In the genomic region with DNA sequence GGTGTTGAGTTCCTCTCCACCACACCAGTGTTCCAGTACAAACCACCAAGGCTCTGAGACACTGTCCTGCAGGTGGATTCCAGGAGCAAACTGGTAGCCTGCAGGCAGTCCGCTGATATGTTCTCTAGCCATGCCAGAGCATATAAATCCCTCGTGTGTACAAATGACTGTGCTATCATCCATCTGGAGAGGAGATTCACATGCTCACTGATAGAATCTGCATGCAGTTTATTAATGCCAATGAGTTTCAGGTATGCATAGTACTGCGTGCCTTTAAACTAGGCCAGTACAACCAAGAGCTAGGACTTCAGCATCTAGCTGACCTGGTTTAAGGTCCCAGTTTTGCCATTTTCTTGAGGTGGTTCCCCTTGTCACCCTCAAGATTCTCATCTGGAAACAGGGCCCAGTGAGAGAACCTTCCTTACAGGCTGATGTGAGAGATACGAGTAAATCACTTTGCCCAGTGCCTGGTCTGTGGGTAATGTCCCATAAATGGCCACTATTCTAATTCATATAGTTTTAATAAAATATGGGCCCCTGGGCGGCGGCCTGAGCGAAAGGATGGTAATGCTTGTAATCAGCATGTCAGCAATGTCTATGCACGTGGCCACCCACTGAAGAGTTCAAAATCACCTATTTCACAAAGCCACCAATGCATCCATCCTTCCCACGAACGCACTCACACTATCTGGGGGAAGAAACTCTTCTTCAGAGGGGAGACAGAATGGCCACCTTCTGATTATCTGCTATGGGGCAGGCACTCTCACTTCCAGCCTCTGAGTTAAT, we compare ENCODE assay signal across 1 cellular context.
TF ChIP-seq lines count a peak whose summit lies in the region.

No MANE protein-coding gene starts in this region.

TF ChIP-seq in HepG2, 621 proteins besides CTCF, POLR2A, EP300 and RAD21:
- TF ChIP-seq, protein P1, sequence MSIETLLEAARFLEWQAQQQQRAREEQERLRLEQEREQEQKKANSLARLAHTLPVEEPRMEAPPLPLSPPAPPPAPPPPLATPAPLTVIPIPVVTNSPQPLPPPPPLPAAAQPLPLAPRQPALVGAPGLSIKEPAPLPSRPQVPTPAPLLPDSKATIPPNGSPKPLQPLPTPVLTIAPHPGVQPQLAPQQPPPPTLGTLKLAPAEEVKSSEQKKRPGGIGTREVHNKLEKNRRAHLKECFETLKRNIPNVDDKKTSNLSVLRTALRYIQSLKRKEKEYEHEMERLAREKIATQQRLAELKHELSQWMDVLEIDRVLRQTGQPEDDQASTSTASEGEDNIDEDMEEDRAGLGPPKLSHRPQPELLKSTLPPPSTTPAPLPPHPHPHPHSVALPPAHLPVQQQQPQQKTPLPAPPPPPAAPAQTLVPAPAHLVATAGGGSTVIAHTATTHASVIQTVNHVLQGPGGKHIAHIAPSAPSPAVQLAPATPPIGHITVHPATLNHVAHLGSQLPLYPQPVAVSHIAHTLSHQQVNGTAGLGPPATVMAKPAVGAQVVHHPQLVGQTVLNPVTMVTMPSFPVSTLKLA (IDR thresholded peaks at IDR 0.05), result peak; percentile 57
- no peak for TF ChIP-seq ZNF326 (CRISPR knock-in tag; IDR thresholded peaks at IDR 0.05; ENCODE audit: borderline replicate concordance)
